ENCODE assay signal across 19 cellular contexts in the genomic region with DNA sequence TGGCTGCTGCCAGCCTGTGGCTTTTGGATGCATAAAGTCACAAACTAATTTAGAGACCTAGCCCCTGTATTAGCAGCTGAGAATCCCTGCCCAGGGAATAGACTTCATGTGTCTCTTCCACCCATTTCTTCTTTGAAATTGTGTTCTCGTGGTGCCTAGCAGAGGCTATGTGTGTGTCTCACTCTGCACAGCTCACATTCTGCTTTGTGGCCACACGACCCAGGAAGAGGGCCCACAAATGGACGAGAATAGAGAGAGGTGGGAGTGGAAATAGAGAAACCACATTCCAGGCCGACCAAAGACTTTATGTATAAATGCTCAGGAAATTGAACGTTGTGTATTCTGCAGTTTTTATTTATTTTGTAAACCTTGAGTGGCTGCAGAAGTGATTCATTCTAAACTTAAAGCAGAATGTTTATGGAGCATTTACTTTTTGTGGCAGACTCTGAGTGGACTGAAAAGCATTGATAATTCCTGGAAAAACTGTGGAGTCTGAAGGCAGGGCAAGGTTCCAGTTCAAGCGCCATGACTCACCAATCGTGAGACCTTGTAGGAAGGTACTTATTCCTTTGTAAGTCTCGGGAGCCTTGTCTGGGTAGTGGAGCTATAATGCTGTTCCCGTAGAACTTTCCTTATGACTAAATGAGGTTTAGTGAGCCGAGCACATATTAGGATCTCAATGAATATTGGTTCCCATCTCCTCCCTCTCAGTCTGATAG. TPM values are rescaled to one million over a fixed set of nuclear protein-coding genes. Genes with fewer than 3 reads are reported as not detected.
A peak's percentile ranks its signal among the peaks of the same experiment; 100 is the strongest.
DNase-seq lines count a peak whose midpoint lies in the region; ATAC-seq and TF ChIP-seq lines count a peak whose summit lies in the region.
"Had no signal": no experiment of that assay in that cellular context is flagged by ENCODE, and none has a peak within 500 bp of the region (broad histone marks: within the 10 kb centered on the region; RNA-seq: fewer than 3 reads in every experiment).

No MANE protein-coding gene starts in this region.

- H3K9me3 ChIP-seq in HCT116 (ENCODE audit: control insufficient read depth in 1 of 2, insufficient read depth in 1 of 2, low read depth in 1 of 2, low read length in 2 of 2): no peaks in the 10 kb centered on the region
- H3K9me3 ChIP-seq in SJSA1 (replicated peaks): no peaks in the 10 kb centered on the region; the same call in 1 of the 2 replicates
- H3K9me3 ChIP-seq in neural progenitor cell (ENCODE audit: low read depth): no peaks in the 10 kb centered on the region
- H3K9me3 ChIP-seq: esophagus squamous epithelium, testis had no signal

- H3K4me3 ChIP-seq in HCT116 (replicated peaks in 1 of 2; ENCODE audit: low read depth in 1 of 2, low read length in 2 of 2) (no peak overlapping the region), SJSA1 (no peak overlapping the region), fibroblast of mammary gland (ENCODE audit: control insufficient read depth, low read depth, low read length) (no peak overlapping the region), neural progenitor cell (no peak overlapping the region)
- H3K4me3 ChIP-seq: esophagus squamous epithelium, testis had no signal

- no peak for DNase-seq in HCT116 (ENCODE audit: low read depth, low spot score)
- peak; percentile 74 to 78 for DNase-seq in SJSA1 (ENCODE audit: low read depth in 1 of 2, low spot score in 2 of 2)
- peak; percentile 7 for DNase-seq in fibroblast of mammary gland (ENCODE audit: low read depth)
- no peak for DNase-seq in neural progenitor cell (ENCODE audit: low spot score)
- no peak for DNase-seq in activated CD8-positive, alpha-beta memory T cell treated with anti-CD3 and anti-CD28 coated beads, Interleukin-2, amount 10 ng/mL, durations not matched to agents 7 days and 5 days
- DNase-seq in CD14-positive monocyte (ENCODE audit: low spot score): no peak
- DNase-seq in omental fat pad (ENCODE audit: low spot score): no peak
- DNase-seq in DMS153 treated with DMSO at 0.1 percent for 48 hours (lab: John Stamatoyannopoulos, UW; ENCODE audit: unreplicated experiment): no peak
- DNase-seq: activated CD4-positive, alpha-beta T cell treated with anti-CD3 and anti-CD28 coated beads, Interleukin-2, amount 50 U/mL, for 48 hours; activated naive CD8-positive, alpha-beta T cell treated with anti-CD3 and anti-CD28 coated beads, Interleukin-2, amount 10 ng/mL, durations not matched to agents 7 days and 5 days; activated T-cell treated with anti-CD3 and anti-CD28 coated beads, Interleukin-2, amount 50 U/mL, for 48 hours; esophagus squamous epithelium; hippocampal formation; MM.1S; NCI-H1930; NCI-H510A treated with DMSO at 0.1 percent for 48 hours; stimulated activated CD4-positive, alpha-beta T cell treated with anti-CD3 and anti-CD28 coated beads, Interleukin-2, amount 100 ng/mL, for 24 hours; testis had no signal

- TF ChIP-seq RAD21 in HCT116 (IDR thresholded peaks at IDR 0.05; ENCODE audit: low read depth): no peak

- no peak for TF ChIP-seq POLR2A in HCT116 (IDR thresholded peaks at IDR 0.05; ENCODE audit: borderline replicate concordance, extremely low read depth, insufficient read depth, insufficient read length)

- H3K4me1 ChIP-seq in HCT116 (ENCODE audit: control insufficient read depth in 1 of 2, insufficient read depth in 2 of 2, low read length in 2 of 2) (peaks cover 28 to 36% of the 10 kb centered on the region in 2 experiments), SJSA1 (replicated peaks) (peaks cover 16% of the 10 kb centered on the region), neural progenitor cell (peaks cover 20% of the 10 kb centered on the region)
- H3K4me1 ChIP-seq: testis had no signal

- H3K27me3 ChIP-seq in HCT116 (ENCODE audit: insufficient read depth, low read length): no peaks in the 10 kb centered on the region
- H3K27me3 ChIP-seq in SJSA1 (replicated peaks): peaks cover 23% of the 10 kb centered on the region
- H3K27me3 ChIP-seq in neural progenitor cell: no peaks in the 10 kb centered on the region
- H3K27me3 ChIP-seq: testis had no signal

- H3K9me3 Mint-ChIP-seq in neural progenitor cell (no peaks in the 10 kb centered on the region), CD14-positive monocyte (no peaks in the 10 kb centered on the region)
- H3K9me3 Mint-ChIP-seq in activated CD8-positive, alpha-beta memory T cell treated with anti-CD3 and anti-CD28 coated beads, Interleukin-2, amount 10 ng/mL, durations not matched to agents 7 days and 5 days (ENCODE audit: low read depth): no peaks in the 10 kb centered on the region
- H3K9me3 Mint-ChIP-seq: activated naive CD8-positive, alpha-beta T cell treated with anti-CD3 and anti-CD28 coated beads, Interleukin-2, amount 10 ng/mL, durations not matched to agents 7 days and 5 days had no signal

- H3K27me3 Mint-ChIP-seq in neural progenitor cell (ENCODE audit: insufficient read depth, low read depth): peaks cover 13% of the 10 kb centered on the region
- H3K27me3 Mint-ChIP-seq in activated CD8-positive, alpha-beta memory T cell treated with anti-CD3 and anti-CD28 coated beads, Interleukin-2, amount 10 ng/mL, durations not matched to agents 7 days and 5 days: peaks cover 19% of the 10 kb centered on the region
- peaks cover 17 to 40% (median 33%) of the 10 kb centered on the region in 3 donors for H3K27me3 Mint-ChIP-seq in CD14-positive monocyte (ENCODE audit: low read depth in 3 of 3)

- H3K4me1 Mint-ChIP-seq in neural progenitor cell (peaks cover 15% of the 10 kb centered on the region), CD14-positive monocyte (no peaks in the 10 kb centered on the region)
- peaks cover 18% of the 10 kb centered on the region for H3K4me1 Mint-ChIP-seq in activated CD8-positive, alpha-beta memory T cell treated with anti-CD3 and anti-CD28 coated beads, Interleukin-2, amount 10 ng/mL, durations not matched to agents 7 days and 5 days

- H4K20me1 ChIP-seq in HCT116 (ENCODE audit: insufficient read depth) (no peaks in the 10 kb centered on the region), neural progenitor cell (ENCODE audit: low read depth) (peaks cover 23% of the 10 kb centered on the region)

- H3K27ac Mint-ChIP-seq in neural progenitor cell (peak overlapping the region; percentile 11), CD14-positive monocyte (no peak overlapping the region)
- no peak overlapping the region for H3K27ac Mint-ChIP-seq in activated CD8-positive, alpha-beta memory T cell treated with anti-CD3 and anti-CD28 coated beads, Interleukin-2, amount 10 ng/mL, durations not matched to agents 7 days and 5 days
- H3K27ac Mint-ChIP-seq: activated naive CD8-positive, alpha-beta T cell treated with anti-CD3 and anti-CD28 coated beads, Interleukin-2, amount 10 ng/mL, durations not matched to agents 7 days and 5 days had no signal

- H3K9me2 ChIP-seq in HCT116 (ENCODE audit: insufficient read depth): no peaks in the 10 kb centered on the region

- TF ChIP-seq CTCF in HCT116 (IDR thresholded peaks at IDR 0.05 in 2 of 3, conservative IDR thresholded peaks at IDR 0.05 in 1 of 3; ENCODE audit: borderline replicate concordance in 1 of 3, insufficient read depth in 1 of 3, low read depth in 2 of 3, low read length in 2 of 3): no peak
- no peak for TF ChIP-seq CTCF in fibroblast of mammary gland (conservative IDR thresholded peaks at IDR 0.05; ENCODE audit: control insufficient read depth, insufficient read depth, low read depth, low read length)
- no peak for TF ChIP-seq CTCF in neural progenitor cell (IDR thresholded peaks at IDR 0.05)
- TF ChIP-seq CTCF in CD14-positive monocyte (IDR thresholded peaks at IDR 0.05): no peak
- TF ChIP-seq CTCF in omental fat pad (IDR thresholded peaks at IDR 0.05): no peak

- H3K27ac ChIP-seq in HCT116 (ENCODE audit: low read depth, low read length) (no peak overlapping the region), SJSA1 (no peak overlapping the region), neural progenitor cell (no peak overlapping the region)
- H3K27ac ChIP-seq: esophagus squamous epithelium, testis had no signal

- no peak overlapping the region for H3K9ac ChIP-seq in HCT116 (ENCODE audit: low read length)
- H3K9ac ChIP-seq in neural progenitor cell: no peak overlapping the region

- POLR2A ChIA-PET in HCT116 (lab: Charles Lee): no interaction called here

- no peak overlapping the region for H2AFZ ChIP-seq in HCT116 (ENCODE audit: low read depth, low read length, poor library complexity, severe bottlenecking)
- no peak overlapping the region for H2AFZ ChIP-seq in neural progenitor cell (replicated peaks)

- CTCF ChIA-PET in HCT116 (lab: Charles Lee): no interaction called here
- CTCF ChIA-PET in activated CD8-positive, alpha-beta memory T cell treated with anti-CD3 and anti-CD28 coated beads, Interleukin-2, amount 10 ng/mL, durations not matched to agents 7 days and 5 days (lab: Charles Lee): interaction anchor here (1.0 to 1.5 kb wide), 5 partner anchors 10 to 79 kb away, joined by 3 to 6 read pairs (median 3); no protein-coding TSS in a partner anchor

- intact Hi-C loops in HCT116 (cut with micrococcal nuclease): no loop called here
- intact Hi-C loops in CD14-positive monocyte (cut with micrococcal nuclease): no loop called here

- H3F3A ChIP-seq in neural progenitor cell (ENCODE audit: low read depth): peaks cover 3% of the 10 kb centered on the region

- H3K4me3 Mint-ChIP-seq in neural progenitor cell (no peak overlapping the region), CD14-positive monocyte (no peak overlapping the region)
- no peak overlapping the region for H3K4me3 Mint-ChIP-seq in activated CD8-positive, alpha-beta memory T cell treated with anti-CD3 and anti-CD28 coated beads, Interleukin-2, amount 10 ng/mL, durations not matched to agents 7 days and 5 days
- H3K4me3 Mint-ChIP-seq: activated naive CD8-positive, alpha-beta T cell treated with anti-CD3 and anti-CD28 coated beads, Interleukin-2, amount 10 ng/mL, durations not matched to agents 7 days and 5 days had no signal

- H3K4me2 ChIP-seq in HCT116 (ENCODE audit: low read length): peak overlapping the region; percentile 30; the same call in 1 of the 2 replicates
- H3K4me2 ChIP-seq in neural progenitor cell: no peak overlapping the region

- ATAC-seq in HCT116 (no peak), omental fat pad (ENCODE audit: low FRiP score) (no peak)
- ATAC-seq in activated CD8-positive, alpha-beta memory T cell treated with anti-CD3 and anti-CD28 coated beads, Interleukin-2, amount 10 ng/mL, durations not matched to agents 7 days and 5 days: no peak

- RAD21 ChIA-PET in HCT116 (lab: Charles Lee; ENCODE audit: low non-redundant PET in 1 of 2, low total read pairs in 2 of 2, uncharacterized antibody in 2 of 2, unreplicated experiment in 2 of 2): no interaction called here

- no TSS peak for BruUV-seq in HCT116 (replicated peaks; lab: Mats Ljungman, UMichigan)

- H3K36me3 Mint-ChIP-seq in neural progenitor cell (no peaks in the 10 kb centered on the region), CD14-positive monocyte (no peaks in the 10 kb centered on the region)
- no peaks in the 10 kb centered on the region for H3K36me3 Mint-ChIP-seq in activated CD8-positive, alpha-beta memory T cell treated with anti-CD3 and anti-CD28 coated beads, Interleukin-2, amount 10 ng/mL, durations not matched to agents 7 days and 5 days
- H3K36me3 Mint-ChIP-seq: activated naive CD8-positive, alpha-beta T cell treated with anti-CD3 and anti-CD28 coated beads, Interleukin-2, amount 10 ng/mL, durations not matched to agents 7 days and 5 days had no signal

- H3K36me3 ChIP-seq in HCT116 (ENCODE audit: control insufficient read depth in 1 of 2, insufficient read depth in 2 of 2, low read length in 2 of 2) (no peaks in the 10 kb centered on the region), SJSA1 (no peaks in the 10 kb centered on the region), neural progenitor cell (no peaks in the 10 kb centered on the region)
- H3K36me3 ChIP-seq: esophagus squamous epithelium had no signal

- H3K79me2 ChIP-seq in HCT116 (ENCODE audit: insufficient read depth, low read length) (no peaks in the 10 kb centered on the region), neural progenitor cell (ENCODE audit: low read depth) (peaks cover 8% of the 10 kb centered on the region)

RNA-seq across cellular contexts. Expression of a gene that starts 9.1 kb away (rescaled TPM):
- total RNA-seq in HCT116 (2021; ENCODE audit: unreplicated experiment) (18.2 TPM), neural progenitor cell (ENCODE audit: low replicate concordance) (29.0 and 30.8 TPM in 2 replicates), omental fat pad (under 1 TPM in 3 of 4 donors, not detected in 1; 0.13 to 0.60 (median 0.28) TPM)
- polyA plus RNA-seq in HCT116 (2012): 9.1 and 10.6 TPM in 2 replicates
- not detected in 2 replicates for total RNA-seq in SJSA1 (2014; rRNA removed; shearing (Covaris generic))
- under 1 TPM; 0.37 to 0.64 TPM for total RNA-seq in activated CD8-positive, alpha-beta memory T cell treated with anti-CD3 and anti-CD28 coated beads, Interleukin-2, amount 10 ng/mL, durations not matched to agents 7 days and 5 days
- polyA plus RNA-seq in CD14-positive monocyte: under 1 TPM in 1 of 2 donors, not detected in 1; 0.10 TPM
- polyA plus RNA-seq: BJ had no signal

Comparison
In these comparisons a context has a peak if more than half of its experiments do, and no peak if none do; other contexts are left out.
1. DNase-seq: peak in SJSA1 (2 of 2) and fibroblast of mammary gland (single experiment); none in HCT116 (single experiment), neural progenitor cell (single experiment), activated CD8-positive, alpha-beta memory T cell treated with anti-CD3 and anti-CD28 coated beads, Interleukin-2, amount 10 ng/mL, durations not matched to agents 7 days and 5 days (single experiment), CD14-positive monocyte (single experiment), omental fat pad (single experiment) and DMS153 treated with DMSO at 0.1 percent for 48 hours (single experiment).
2. RNA of a gene that starts 9.1 kb away (total RNA-seq): 29.0 to 30.8 TPM in neural progenitor cell and 18.2 TPM in HCT116 (single experiment); 0.37 to 0.64 TPM in activated CD8-positive, alpha-beta memory T cell treated with anti-CD3 and anti-CD28 coated beads, Interleukin-2, amount 10 ng/mL, durations not matched to agents 7 days and 5 days, 0.13 to 0.60 TPM in omental fat pad and not detected in SJSA1; every median in the first group is over 10 times any median in the second.